38 cellular contexts compared by ENCODE assay signal in genomic region chr1:49842596-49842995, GRCh38.
"Had no signal": no experiment of that assay in that cellular context is flagged by ENCODE, and none has a peak within 500 bp of the region (broad histone marks: within the 10 kb centered on the region; RNA-seq: fewer than 3 reads in every experiment).

No MANE protein-coding gene starts in this region.

- H3K27me3 Mint-ChIP-seq: activated naive CD8-positive, alpha-beta T cell; activated naive CD8-positive, alpha-beta T cell treated with anti-CD3 and anti-CD28 coated beads for 36 hours; activated naive CD8-positive, alpha-beta T cell treated with anti-CD3 and anti-CD28 coated beads, Interleukin-2, amount 10 ng/mL, durations not matched to agents 7 days and 5 days; activated T-cell treated with anti-CD3 and anti-CD28 coated beads, Interleukin-2, amount 50 U/mL, for 24 hours; activated T-helper 17 cell treated with anti-CD3 and anti-CD28 coated beads, Interleukin-2, amount 50 U/mL, for 72 hours; central memory CD8-positive, alpha-beta T cell had no signal

- H3K27me3 ChIP-seq: adrenal gland, ascending aorta, body of pancreas, brain microvascular endothelial cell, breast epithelium, cardiac muscle cell had no signal

- ATAC-seq: activated naive CD4-positive, alpha-beta T cell treated with anti-CD3 and anti-CD28 coated beads, Interleukin-2, amount 50 U/mL, for 72 hours; activated naive CD8-positive, alpha-beta T cell treated with anti-CD3 and anti-CD28 coated beads, Interleukin-2, amount 50 U/mL, for 24 hours; activated T-cell treated with anti-CD3 and anti-CD28 coated beads, Interleukin-2, amount 50 U/mL, for 4 hours; activated T-cell treated with anti-CD3 and anti-CD28 coated beads, Interleukin-2, amount 50 U/mL, for 72 hours; activated T-helper 17 cell treated with anti-CD3 and anti-CD28 coated beads, Interleukin-2, amount 50 U/mL, for 72 hours; body of pancreas had no signal

- FAIRE-seq: astrocyte had no signal

- DNase-seq: activated effector memory CD4-positive, alpha-beta T cell treated with anti-CD3 and anti-CD28 coated beads, Interleukin-2, amount 50 U/mL, for 16 hours; activated effector memory CD4-positive, alpha-beta T cell treated with Interleukin-2 at 50 U/mL for 16 hours; activated gamma-delta T cell; activated gamma-delta T cell treated with Interleukin-2 at 50 U/mL for 16 hours; activated naive CD4-positive, alpha-beta T cell; activated naive CD4-positive, alpha-beta T cell treated with anti-CD3 and anti-CD28 coated beads, Interleukin-2, amount 50 U/mL, for 16 hours; activated naive CD4-positive, alpha-beta T cell treated with Interleukin-2 at 50 U/mL for 16 hours; activated naive CD8-positive, alpha-beta T cell treated with anti-CD3 and anti-CD28 coated beads for 36 hours; activated naive CD8-positive, alpha-beta T cell treated with anti-CD3 and anti-CD28 coated beads, Interleukin-2, amount 10 ng/mL, durations not matched to agents 7 days and 5 days; activated naive CD8-positive, alpha-beta T cell treated with anti-CD3 and anti-CD28 coated beads, Interleukin-2, amount 50 U/mL, for 24 hours; activated T-cell treated with anti-CD3 and anti-CD28 coated beads for 4 hours; activated T-cell treated with anti-CD3 and anti-CD28 coated beads, Interleukin-2, amount 50 U/mL, for 1 hour; activated T-cell treated with anti-CD3 and anti-CD28 coated beads, Interleukin-2, amount 50 U/mL, for 24 hours; activated T-cell treated with anti-CD3 and anti-CD28 coated beads, Interleukin-2, amount 50 U/mL, for 4 hours; activated T-cell treated with anti-CD3 and anti-CD28 coated beads, Interleukin-2, amount 50 U/mL, for 48 hours; activated T-cell treated with anti-CD3 and anti-CD28 coated beads, Interleukin-2, amount 50 U/mL, for 72 hours; adrenal gland; amniotic stem cell; amygdala; anterior cingulate cortex; aorta; body of pancreas; brain microvascular endothelial cell; caudate nucleus; central memory CD4-positive, alpha-beta T cell; cerebellar nuclear complex had no signal

- H3K9me3 ChIP-seq: adrenal gland had no signal

- H3K4me3 Mint-ChIP-seq: activated naive CD4-positive, alpha-beta T cell treated with anti-CD3 and anti-CD28 coated beads, Interleukin-2, amount 50 U/mL, for 24 hours; activated naive CD8-positive, alpha-beta T cell; activated naive CD8-positive, alpha-beta T cell treated with anti-CD3 and anti-CD28 coated beads for 36 hours; activated naive CD8-positive, alpha-beta T cell treated with anti-CD3 and anti-CD28 coated beads, Interleukin-2, amount 10 ng/mL, durations not matched to agents 7 days and 5 days; activated naive CD8-positive, alpha-beta T cell treated with anti-CD3 and anti-CD28 coated beads, Interleukin-2, amount 50 U/mL, for 24 hours; activated T-cell treated with anti-CD3 and anti-CD28 coated beads, Interleukin-2, amount 50 U/mL, for 24 hours; activated T-cell treated with anti-CD3 and anti-CD28 coated beads, Interleukin-2, amount 50 U/mL, for 4 hours; activated T-cell treated with anti-CD3 and anti-CD28 coated beads, Interleukin-2, amount 50 U/mL, for 72 hours; activated T-helper 1 cell treated with anti-CD3 and anti-CD28 coated beads, Interleukin-12 subunit alpha, Interleukin-12 subunit beta, Interleukin-2, Interleukin-4 antibody, amounts not matched to agents 30 ng/mL and 10 ng/mL and 1 ng/mL, durations not matched to agents 14 hours and 24 hours and 36 hours; activated T-helper 17 cell treated with anti-CD3 and anti-CD28 coated beads, Interleukin-2, amount 50 U/mL, for 72 hours; brain; central memory CD8-positive, alpha-beta T cell had no signal

- H3K4me1 Mint-ChIP-seq: activated naive CD4-positive, alpha-beta T cell treated with anti-CD3 and anti-CD28 coated beads, Interleukin-2, amount 50 U/mL, for 24 hours; activated naive CD8-positive, alpha-beta T cell treated with anti-CD3 and anti-CD28 coated beads for 36 hours; activated naive CD8-positive, alpha-beta T cell treated with anti-CD3 and anti-CD28 coated beads, Interleukin-2, amount 10 ng/mL, durations not matched to agents 7 days and 5 days; activated naive CD8-positive, alpha-beta T cell treated with anti-CD3 and anti-CD28 coated beads, Interleukin-2, amount 50 U/mL, for 24 hours; activated T-helper 17 cell treated with anti-CD3 and anti-CD28 coated beads, Interleukin-2, amount 50 U/mL, for 72 hours; brain; central memory CD8-positive, alpha-beta T cell had no signal

- H3K27ac ChIP-seq: adrenal gland, ascending aorta, body of pancreas, brain microvascular endothelial cell, breast epithelium, cardiac muscle cell had no signal

- H3K4me1 ChIP-seq: adrenal gland, ascending aorta, body of pancreas, breast epithelium had no signal

- H3K4me3 ChIP-seq: adrenal gland, ascending aorta, body of pancreas, breast epithelium, cardiac muscle cell had no signal

- H3K27ac Mint-ChIP-seq: activated naive CD4-positive, alpha-beta T cell treated with anti-CD3 and anti-CD28 coated beads, Interleukin-2, amount 50 U/mL, for 24 hours; activated naive CD4-positive, alpha-beta T cell treated with anti-CD3 and anti-CD28 coated beads, Interleukin-2, amount 50 U/mL, for 72 hours; activated naive CD8-positive, alpha-beta T cell; activated naive CD8-positive, alpha-beta T cell treated with anti-CD3 and anti-CD28 coated beads for 36 hours; activated naive CD8-positive, alpha-beta T cell treated with anti-CD3 and anti-CD28 coated beads, Interleukin-2, amount 10 ng/mL, durations not matched to agents 7 days and 5 days; activated naive CD8-positive, alpha-beta T cell treated with anti-CD3 and anti-CD28 coated beads, Interleukin-2, amount 50 U/mL, for 24 hours; activated T-cell treated with anti-CD3 and anti-CD28 coated beads, Interleukin-2, amount 50 U/mL, for 24 hours; activated T-cell treated with anti-CD3 and anti-CD28 coated beads, Interleukin-2, amount 50 U/mL, for 72 hours; activated T-helper 1 cell treated with anti-CD3 and anti-CD28 coated beads, Interleukin-12 subunit alpha, Interleukin-12 subunit beta, Interleukin-2, Interleukin-4 antibody, amounts not matched to agents 30 ng/mL and 10 ng/mL and 1 ng/mL, durations not matched to agents 14 hours and 24 hours and 36 hours; activated T-helper 17 cell treated with anti-CD3 and anti-CD28 coated beads, Interleukin-2, amount 50 U/mL, for 72 hours; activated T-helper 2 cell treated with anti-CD3 and anti-CD28 coated beads, Interferon-gamma antibody, Interleukin-2, Interleukin-4, amounts not matched to agents 10 μg/mL and 5 μg/mL and 100 μg/mL, durations not matched to agents 14 hours and 24 hours and 36 hours; brain had no signal

- H3K36me3 Mint-ChIP-seq: activated naive CD4-positive, alpha-beta T cell treated with anti-CD3 and anti-CD28 coated beads, Interleukin-2, amount 50 U/mL, for 24 hours; activated naive CD8-positive, alpha-beta T cell; activated naive CD8-positive, alpha-beta T cell treated with anti-CD3 and anti-CD28 coated beads, Interleukin-2, amount 10 ng/mL, durations not matched to agents 7 days and 5 days; brain had no signal

- H3K36me3 ChIP-seq: adrenal gland, ascending aorta, brain microvascular endothelial cell, breast epithelium, cardiac muscle cell had no signal
